In the genomic region with DNA sequence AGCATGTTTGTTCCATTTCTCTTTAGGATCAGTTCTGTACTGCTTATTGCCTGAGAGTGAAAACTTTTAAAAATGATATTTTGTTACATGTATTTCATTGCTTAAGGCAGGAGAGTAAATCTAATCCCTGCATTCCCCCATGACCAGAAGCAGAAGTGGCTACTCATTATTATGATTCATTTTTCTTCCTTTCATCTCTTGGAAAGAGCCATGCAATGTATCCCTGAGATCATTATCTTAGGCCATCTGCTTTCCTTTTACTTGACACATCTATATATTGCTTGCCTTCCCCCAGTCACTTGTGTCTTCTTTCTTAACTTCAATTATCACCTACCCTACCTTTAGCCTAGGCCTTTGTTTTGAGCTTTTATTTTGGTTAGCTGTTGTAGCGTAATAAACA, we compare ENCODE assay signal across 16 cellular contexts.
DNase-seq lines count a peak whose midpoint lies in the region; ATAC-seq lines count a peak whose summit lies in the region.
"Had no signal": no experiment of that assay in that cellular context is flagged by ENCODE, and none has a peak within 500 bp of the region (broad histone marks: within the 10 kb centered on the region; RNA-seq: fewer than 3 reads in every experiment).

No MANE protein-coding gene starts in this region.

- H3K4me3 ChIP-seq in trophoblast cell (ENCODE audit: low read depth, low read length): no peak overlapping the region
- H3K4me3 ChIP-seq: GM23338 had no signal

- H3K23ac ChIP-seq in trophoblast cell (ENCODE audit: low read length): no peak overlapping the region

- H2BK5ac ChIP-seq in trophoblast cell (ENCODE audit: low read depth, low read length, poor library complexity): no peak overlapping the region

- H3K14ac ChIP-seq in trophoblast cell (ENCODE audit: low read length): no peak overlapping the region

- DNase-seq in ELR (ENCODE audit: low read depth) (peak; percentile 57), RPMI7951 (ENCODE audit: low read depth) (peak; percentile 27), amniotic epithelial cell (ENCODE audit: low read depth) (peak; percentile 28), trophoblast cell (no peak), SW 1271 (lab: John Stamatoyannopoulos, UW) (no peak), ACHN (no peak)
- DNase-seq: BE2C; C1 segment of cervical spinal cord; Caco-2; CD4-positive, CD25-positive, alpha-beta regulatory T cell; DMS53; DND-41; EL; HCEC 1CT had no signal

- peaks cover 0 to 5% of the 10 kb centered on the region in 2 experiments for H3K4me1 ChIP-seq in trophoblast cell (ENCODE audit: control insufficient read depth in 1 of 2, insufficient read depth in 2 of 2, low read length in 2 of 2)
- H3K4me1 ChIP-seq: Caco-2 had no signal

- no peak overlapping the region for H2AFZ ChIP-seq in trophoblast cell (ENCODE audit: insufficient read depth, low read length, poor library complexity)
- H2AFZ ChIP-seq: GM23338 had no signal

- H4K91ac ChIP-seq in trophoblast cell (ENCODE audit: low read depth, low read length): no peak overlapping the region

- in situ Hi-C loops in ACHN (cut with HindIII; ENCODE audit: low pct_ligation_motif_present, low pct_unique_long_range_greater_than_20kb, low sequenced_read_pairs): no loop called here

- no peak overlapping the region for H3K4me2 ChIP-seq in trophoblast cell (ENCODE audit: low read length)
- H3K4me2 ChIP-seq: GM23338 had no signal

- H3K27ac ChIP-seq in trophoblast cell (ENCODE audit: low read depth, low read length): peak overlapping the region; percentile 83

- no peak overlapping the region for H4K8ac ChIP-seq in trophoblast cell (ENCODE audit: low read depth, low read length)

- H3K9ac ChIP-seq in trophoblast cell (ENCODE audit: low read length): no peak overlapping the region

- no peak overlapping the region for H3K4ac ChIP-seq in trophoblast cell (ENCODE audit: low read depth, low read length)

- WGBS in trophoblast cell (ENCODE audit: extremely low coverage, insufficient coverage, insufficient read length): no CpG with 5 or more reads among the region's 1 CpG

- no peak overlapping the region for H2AK5ac ChIP-seq in trophoblast cell (ENCODE audit: low read length)

- no peak overlapping the region for H3K18ac ChIP-seq in trophoblast cell (ENCODE audit: low read length)

- no peak for ATAC-seq in GM19035 (IDR thresholded peaks at IDR 0.05; ENCODE audit: unreplicated experiment)
- ATAC-seq: GM23338 had no signal

- no peaks in the 10 kb centered on the region for H3K79me2 ChIP-seq in trophoblast cell (ENCODE audit: control insufficient read depth, insufficient read depth, low read length, poor library complexity)

- H3K27me3 ChIP-seq in trophoblast cell (ENCODE audit: insufficient read depth, low read length): no peaks in the 10 kb centered on the region
- H3K27me3 ChIP-seq: BE2C had no signal

- H3K9me3 ChIP-seq in trophoblast cell (ENCODE audit: insufficient read depth, low read depth, low read length): no peaks in the 10 kb centered on the region
- H3K9me3 ChIP-seq: BE2C, Caco-2 had no signal

- H3K79me1 ChIP-seq in trophoblast cell (ENCODE audit: low read length): peaks cover 5% of the 10 kb centered on the region

- no peaks in the 10 kb centered on the region for H3K36me3 ChIP-seq in trophoblast cell (ENCODE audit: control insufficient read depth in 1 of 2, insufficient read depth in 2 of 2, low read length in 2 of 2)
- H3K36me3 ChIP-seq: BE2C had no signal

- no peak overlapping the region for H4K12ac ChIP-seq in trophoblast cell (ENCODE audit: low read depth, low read length)

- H2BK120ac ChIP-seq in trophoblast cell (ENCODE audit: insufficient read depth, low read length, poor library complexity): no peak overlapping the region

- H2BK12ac ChIP-seq in trophoblast cell (ENCODE audit: low read length): no peak overlapping the region

Comparison
In these comparisons a context has a peak if more than half of its experiments do, and no peak if none do; other contexts are left out.
1. DNase-seq: peak in ELR (single experiment), RPMI7951 (single experiment) and amniotic epithelial cell (single experiment); none in trophoblast cell (0 of 2), SW 1271 (0 of 2) and ACHN (single experiment).